8 cellular contexts compared by ENCODE assay signal in genomic region chr3:120908030-120908802, GRCh38. TPM values are rescaled to one million over a fixed set of nuclear protein-coding genes. Genes with fewer than 3 reads are reported as not detected.
DNase-seq lines count a peak whose midpoint lies in the region; ATAC-seq and TF ChIP-seq lines count a peak whose summit lies in the region.

TSS of gene STXBP5L (plus strand) at chr3:120908205. CDS start at chr3:120909579, 1,374 bp downstream.

- no peak for TF ChIP-seq POLR2A in HCT116 (IDR thresholded peaks at IDR 0.05; ENCODE audit: borderline replicate concordance, extremely low read depth, insufficient read depth, insufficient read length)

- POLR2A ChIA-PET in HCT116 (lab: Charles Lee) = no interaction called here

- H2AFZ ChIP-seq in HCT116 (ENCODE audit: low read depth, low read length, poor library complexity, severe bottlenecking) = no peak within 1 kb of the TSS

- H3K4me3 ChIP-seq in HCT116 (replicated peaks in 1 of 2; ENCODE audit: low read depth in 1 of 2, low read length in 2 of 2) = no peak within 1 kb of the TSS
- H3K4me3 ChIP-seq in MG63 = peak within 1 kb of the TSS; percentile 31
- peak within 1 kb of the TSS; percentile 40 to 79 (median 66) for H3K4me3 ChIP-seq in dorsolateral prefrontal cortex
- peak within 1 kb of the TSS; percentile 43 for H3K4me3 ChIP-seq in lower lobe of right lung

- RAD21 ChIA-PET in HCT116 (lab: Charles Lee; ENCODE audit: low non-redundant PET in 1 of 2, low total read pairs in 2 of 2, uncharacterized antibody in 2 of 2, unreplicated experiment in 2 of 2) = no interaction called here

- no TSS peak for BruUV-seq in HCT116 (replicated peaks; lab: Mats Ljungman, UMichigan)

- H3K4me2 ChIP-seq in HCT116 (ENCODE audit: low read length) = no peak within 1 kb of the TSS

- ATAC-seq in HCT116 = peak; percentile 98
- ATAC-seq in lower lobe of right lung = peak; percentile 95 to 97

- H3K27me3 ChIP-seq in HCT116 (ENCODE audit: insufficient read depth, low read length) = no peaks in the 10 kb centered on the region
- H3K27me3 ChIP-seq in MG63 = peaks cover 73% of the 10 kb centered on the region
- H3K27me3 ChIP-seq in dorsolateral prefrontal cortex = peaks cover 0 to 34% (median 6%) of the 10 kb centered on the region in 45 donors
- H3K27me3 ChIP-seq in lower lobe of right lung (ENCODE audit: low read depth) = peaks cover 56% of the 10 kb centered on the region

- intact Hi-C loops in HCT116 (cut with micrococcal nuclease) (no loop called here), dorsolateral prefrontal cortex (cut with DNase I) (loop anchor here in 1 of 2 donors (10.0 kb wide), 1 partner anchor 343 kb away; no protein-coding TSS in a partner anchor), lower lobe of right lung (cut with DNase I) (no loop called here)

- H3K9me3 ChIP-seq in HCT116 (ENCODE audit: control insufficient read depth in 1 of 2, insufficient read depth in 1 of 2, low read depth in 1 of 2, low read length in 2 of 2) = no peaks in the 10 kb centered on the region
- no peaks in the 10 kb centered on the region for H3K9me3 ChIP-seq in MG63
- no peaks in the 10 kb centered on the region for H3K9me3 ChIP-seq in lower lobe of right lung

- TF ChIP-seq CTCF in HCT116 (IDR thresholded peaks at IDR 0.05 in 2 of 3, conservative IDR thresholded peaks at IDR 0.05 in 1 of 3; ENCODE audit: borderline replicate concordance in 1 of 3, insufficient read depth in 1 of 3, low read depth in 2 of 3, low read length in 2 of 3) (no peak), VCaP (conservative IDR thresholded peaks at IDR 0.05) (no peak), dorsolateral prefrontal cortex (IDR thresholded peaks at IDR 0.05 in 54 of 56, conservative IDR thresholded peaks at IDR 0.05 in 2 of 56; ENCODE audit: low read depth in 1 of 56, partially characterized antibody in 56 of 56) (no peak), lower lobe of right lung (IDR thresholded peaks at IDR 0.05) (no peak)

- no peaks in the 10 kb centered on the region for H3K79me2 ChIP-seq in HCT116 (ENCODE audit: insufficient read depth, low read length)

- DNase-seq in NOMO-1 (lab: John Stamatoyannopoulos, UW; ENCODE audit: unreplicated experiment in 2 of 2) (peak; percentile 11 to 23), NOMO-1 treated with dmso at 0.1 percent for 144 hours (lab: John Stamatoyannopoulos, UW; ENCODE audit: unreplicated experiment) (no peak), HCT116 (ENCODE audit: low read depth, low spot score) (peak; percentile 27), MG63 (peak; percentile 71), dorsolateral prefrontal cortex (peak; percentile 58 to 97 (median 88)), lower lobe of right lung (peak; percentile 79)
- peak; percentile 49 for DNase-seq in stimulated activated CD4-positive, alpha-beta T cell treated with anti-CD3 and anti-CD28 coated beads, Interleukin-4, amount 100 ng/mL, for 48 hours (ENCODE audit: low read depth in 2 of 2)

- H3K9ac ChIP-seq in HCT116 (ENCODE audit: low read length) = no peak within 1 kb of the TSS

- CTCF ChIA-PET in HCT116 (lab: Charles Lee) = no interaction called here

- no peak for TF ChIP-seq RAD21 in HCT116 (IDR thresholded peaks at IDR 0.05; ENCODE audit: low read depth)

- H3K9me2 ChIP-seq in HCT116 (ENCODE audit: insufficient read depth) = no peaks in the 10 kb centered on the region

- no peak within 1 kb of the TSS for H3K27ac ChIP-seq in HCT116 (ENCODE audit: low read depth, low read length)
- H3K27ac ChIP-seq in VCaP = peak within 1 kb of the TSS; percentile 82
- peak within 1 kb of the TSS in 54 of 59 donors; percentile 6 to 88 (median 70) for H3K27ac ChIP-seq in dorsolateral prefrontal cortex
- no peak within 1 kb of the TSS for H3K27ac ChIP-seq in lower lobe of right lung

- H4K20me1 ChIP-seq in HCT116 (ENCODE audit: insufficient read depth) = no peaks in the 10 kb centered on the region

- no peaks in the 10 kb centered on the region for H3K36me3 ChIP-seq in HCT116 (ENCODE audit: control insufficient read depth in 1 of 2, insufficient read depth in 2 of 2, low read length in 2 of 2)
- no peaks in the 10 kb centered on the region for H3K36me3 ChIP-seq in MG63
- H3K36me3 ChIP-seq in lower lobe of right lung = no peaks in the 10 kb centered on the region

- H3K4me1 ChIP-seq in HCT116 (ENCODE audit: control insufficient read depth in 1 of 2, insufficient read depth in 2 of 2, low read length in 2 of 2) (no peaks in the 10 kb centered on the region), lower lobe of right lung (peaks cover 16% of the 10 kb centered on the region)

TF ChIP-seq in HCT116, 20 proteins besides CTCF, POLR2A, EP300 and RAD21:
- TF ChIP-seq YY1 (IDR thresholded peaks at IDR 0.05; ENCODE audit: extremely low read depth, insufficient replicate concordance, low read depth, low read length) (no peak), REST (IDR thresholded peaks at IDR 0.05; ENCODE audit: low read depth) (peak; percentile 59)

RNA-seq across cellular contexts. Expression of gene STXBP5L, which starts in this region (rescaled TPM):
- total RNA-seq in HCT116 (2021; ENCODE audit: unreplicated experiment) (not detected), dorsolateral prefrontal cortex (100 to 1,000 TPM in 104 of 120 experiments, 10 to 100 TPM in 16; 39.1 to 189 (median 129) TPM), lower lobe of right lung (not detected)
- polyA plus RNA-seq in HCT116 (2012) = 0.01 TPM in 1 of 2 replicates, not detected in the other
- not detected in 2 replicates for total RNA-seq in MG63 (2014; rRNA removed; shearing (Covaris generic); ENCODE audit: low replicate concordance)

Comparison
In these comparisons a context has a peak if more than half of its experiments do, and no peak if none do; other contexts are left out.
1. RNA of gene STXBP5L (total RNA-seq): 39.1 to 189 TPM in dorsolateral prefrontal cortex; not detected in HCT116 (single experiment), not detected in MG63 and not detected in lower lobe of right lung (single experiment); every median in the first group is over 10 times any median in the second.
2. Peak in DNase-seq and ATAC-seq in HCT116; RNA of the gene not detected or under 1 TPM.
3. Peak in DNase-seq and H3K4me3 ChIP-seq in MG63; RNA of the gene not detected or under 1 TPM.
4. Peak in DNase-seq, ATAC-seq and H3K4me3 ChIP-seq in lower lobe of right lung; RNA of the gene not detected or under 1 TPM.
5. H3K27ac ChIP-seq: peak in VCaP (single experiment) and dorsolateral prefrontal cortex (54 of 59); none in HCT116 (single experiment) and lower lobe of right lung (single experiment).
6. H3K4me3 ChIP-seq: peak in dorsolateral prefrontal cortex (59 of 59); none in HCT116 (0 of 2).